8 cellular contexts compared by ENCODE assay signal in the genomic region with DNA sequence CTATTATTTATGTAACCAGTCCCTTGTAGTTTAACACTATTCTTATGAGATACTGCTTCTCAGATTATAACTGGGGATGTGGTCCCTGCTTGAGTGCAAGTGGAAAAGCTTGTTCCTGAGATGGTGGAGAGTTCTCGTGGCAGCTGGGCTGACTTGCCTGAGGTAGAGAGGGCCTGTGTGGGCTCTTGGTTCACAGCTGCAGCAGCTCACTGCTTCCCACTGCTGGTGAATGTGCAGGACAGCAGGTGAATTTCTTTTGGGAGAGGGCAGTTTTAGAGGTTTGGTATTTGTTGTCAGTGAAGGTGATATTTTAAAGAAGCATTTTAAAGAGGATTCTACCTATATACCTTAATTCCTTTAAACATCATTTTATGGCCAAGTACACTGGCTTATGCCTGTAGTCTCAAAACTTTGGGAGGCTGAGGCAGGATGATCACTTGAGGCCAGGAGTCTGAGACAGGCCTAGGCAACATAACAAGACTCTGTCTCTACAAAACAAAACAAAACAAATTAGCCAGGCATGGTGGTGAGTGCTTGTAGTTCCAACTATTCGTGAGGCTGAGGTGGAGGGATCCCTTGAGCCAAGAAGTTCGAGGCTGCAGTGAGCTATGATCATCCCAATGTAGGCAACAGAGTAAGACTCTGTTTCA.
DNase-seq lines count a peak whose midpoint lies in the region; ATAC-seq and TF ChIP-seq lines count a peak whose summit lies in the region.

No MANE protein-coding gene starts in this region.

- H3K27ac Mint-ChIP-seq in IgD-negative memory B cell, result peak overlapping the region in 2 of 3 donors; percentile 25 to 28
- H3K27ac Mint-ChIP-seq in activated T-cell treated with anti-CD3 and anti-CD28 coated beads, Interleukin-2, amount 50 U/mL, for 24 hours, result peak overlapping the region; percentile 38

- H3K4ac ChIP-seq in neuronal stem cell (ENCODE audit: low read length), result no peak overlapping the region

- no CpG with 5 or more reads among the region's 3 CpGs for WGBS in neuronal stem cell (ENCODE audit: extremely low coverage in 2 of 2, insufficient read length in 2 of 2, insufficient replicate concordance in 1 of 2), 2 donors
- 20% methylated on average over 3 of the region's 3 CpGs for WGBS in thymus

- H3K4me3 Mint-ChIP-seq in IgD-negative memory B cell, result peak overlapping the region in 1 of 4 donors; percentile 31
- H3K4me3 Mint-ChIP-seq in activated T-cell treated with anti-CD3 and anti-CD28 coated beads, Interleukin-2, amount 50 U/mL, for 24 hours, result no peak overlapping the region

- H3K27me3 ChIP-seq in neuronal stem cell (ENCODE audit: control insufficient read depth in 3 of 3, insufficient read depth in 3 of 3, low read depth in 1 of 3, low read length in 3 of 3) (no peaks in the 10 kb centered on the region), thymus (ENCODE audit: control insufficient read depth, insufficient read depth) (no peaks in the 10 kb centered on the region)

- peak; percentile 100 for TF ChIP-seq CTCF in fibroblast of mammary gland (conservative IDR thresholded peaks at IDR 0.05; ENCODE audit: control insufficient read depth, insufficient read depth, low read depth, low read length)

- H3K9ac ChIP-seq in neuronal stem cell (ENCODE audit: low read depth, low read length, poor library complexity), result no peak overlapping the region

- H3K27ac ChIP-seq in neuronal stem cell (replicated peaks; ENCODE audit: low read length), result peak overlapping the region; percentile 12
- peak overlapping the region; percentile 8 for H3K27ac ChIP-seq in thymus (ENCODE audit: low read depth)

- no peak overlapping the region for H2BK120ac ChIP-seq in neuronal stem cell (ENCODE audit: low read depth, low read length)

- peak; percentile 91 for ATAC-seq in GM21529 (IDR thresholded peaks at IDR 0.05; ENCODE audit: unreplicated experiment)

- H2AK5ac ChIP-seq in neuronal stem cell (ENCODE audit: low read depth, low read length), result no peak overlapping the region

- no peak overlapping the region for H3K4me2 ChIP-seq in neuronal stem cell (ENCODE audit: insufficient read depth, low read length, poor library complexity, severe bottlenecking)

- H3K18ac ChIP-seq in neuronal stem cell (ENCODE audit: low read length), result no peak overlapping the region

- H3K27me3 Mint-ChIP-seq in IgD-negative memory B cell, result no peaks in the 10 kb centered on the region
- no peaks in the 10 kb centered on the region for H3K27me3 Mint-ChIP-seq in activated T-cell treated with anti-CD3 and anti-CD28 coated beads, Interleukin-2, amount 50 U/mL, for 24 hours

- H3K4me1 ChIP-seq in neuronal stem cell (ENCODE audit: control insufficient read depth in 2 of 2, insufficient read depth in 1 of 2, low read depth in 1 of 2, low read length in 2 of 2), result peaks cover 2 to 3% of the 10 kb centered on the region in 2 donors
- H3K4me1 ChIP-seq in thymus (ENCODE audit: control insufficient read depth, insufficient read depth, low read length), result peaks cover 2% of the 10 kb centered on the region

- H3K36me3 ChIP-seq in neuronal stem cell (replicated peaks in 1 of 2; ENCODE audit: control insufficient read depth in 2 of 2, insufficient read depth in 2 of 2, low read length in 2 of 2) (peaks cover 1 to 23% of the 10 kb centered on the region in 2 donors), thymus (ENCODE audit: control insufficient read depth, insufficient read depth) (peaks cover 35% of the 10 kb centered on the region)

- peaks cover 4% of the 10 kb centered on the region for H3K36me3 Mint-ChIP-seq in IgD-negative memory B cell
- H3K36me3 Mint-ChIP-seq in activated T-cell treated with anti-CD3 and anti-CD28 coated beads, Interleukin-2, amount 50 U/mL, for 24 hours (ENCODE audit: low read depth), result peaks cover 8% of the 10 kb centered on the region

- DNase-seq in DMS79 treated with DMSO at 0.1 percent for 48 hours (lab: John Stamatoyannopoulos, UW) (peak; percentile 81), OCI-M1 (lab: John Stamatoyannopoulos, UW) (peak; percentile 82), fibroblast of mammary gland (ENCODE audit: low read depth) (peak; percentile 74), neuronal stem cell (ENCODE audit: low spot score) (peak; percentile 63)
- DNase-seq in activated T-cell treated with anti-CD3 and anti-CD28 coated beads, Interleukin-2, amount 50 U/mL, for 24 hours, result peak; percentile 68

- H3K4me1 Mint-ChIP-seq in IgD-negative memory B cell, result peaks cover 13 to 23% (median 14%) of the 10 kb centered on the region in 3 donors
- H3K4me1 Mint-ChIP-seq in activated T-cell treated with anti-CD3 and anti-CD28 coated beads, Interleukin-2, amount 50 U/mL, for 24 hours (ENCODE audit: low read depth), result peaks cover 17% of the 10 kb centered on the region

- no peaks in the 10 kb centered on the region for H3K79me1 ChIP-seq in neuronal stem cell (ENCODE audit: low read depth, low read length)

- H3K9me3 Mint-ChIP-seq in IgD-negative memory B cell, result no peaks in the 10 kb centered on the region
- no peaks in the 10 kb centered on the region for H3K9me3 Mint-ChIP-seq in activated T-cell treated with anti-CD3 and anti-CD28 coated beads, Interleukin-2, amount 50 U/mL, for 24 hours

- H2AFZ ChIP-seq in neuronal stem cell (ENCODE audit: low read length), result no peak overlapping the region

- H3K14ac ChIP-seq in neuronal stem cell (ENCODE audit: low read length), result no peak overlapping the region

- H3K4me3 ChIP-seq in fibroblast of mammary gland (ENCODE audit: control insufficient read depth, low read depth, low read length) (no peak overlapping the region), neuronal stem cell (ENCODE audit: low read length in 2 of 2) (no peak overlapping the region), thymus (ENCODE audit: low read length) (no peak overlapping the region)

- H4K91ac ChIP-seq in neuronal stem cell (ENCODE audit: low read depth, low read length, poor library complexity), result no peak overlapping the region

- H2BK5ac ChIP-seq in neuronal stem cell (ENCODE audit: low read length), result no peak overlapping the region

- H2BK12ac ChIP-seq in neuronal stem cell (ENCODE audit: low read length), result no peak overlapping the region

- H3K9me3 ChIP-seq in neuronal stem cell (replicated peaks in 1 of 2; ENCODE audit: control insufficient read depth in 2 of 2, insufficient read depth in 1 of 2, low read depth in 1 of 2, low read length in 2 of 2) (no peaks in the 10 kb centered on the region), thymus (ENCODE audit: control insufficient read depth) (no peaks in the 10 kb centered on the region)

- H4K8ac ChIP-seq in neuronal stem cell (ENCODE audit: low read depth, low read length), result no peak overlapping the region

- H2BK15ac ChIP-seq in neuronal stem cell (ENCODE audit: low read length), result no peak overlapping the region

- no peak overlapping the region for H3K23ac ChIP-seq in neuronal stem cell (ENCODE audit: low read depth, low read length, poor library complexity)
